ENCODE assay signal across 26 cellular contexts in genomic region chr6:148816117-148816516, GRCh38.
"Had no signal": no experiment of that assay in that cellular context is flagged by ENCODE, and none has a peak within 500 bp of the region (broad histone marks: within the 10 kb centered on the region; RNA-seq: fewer than 3 reads in every experiment).

No MANE protein-coding gene starts in this region.

- H3K9me3 ChIP-seq: lower lobe of right lung, neutrophil, psoas muscle, testis, upper lobe of right lung had no signal

- H3K27ac Mint-ChIP-seq: stimulated activated naive B cell treated with anti-CD40 and anti-IgM and Interleukin-4, amounts not matched to agents 10 μg/mL and 1 μg/mL and 100 μg/mL, for 72 hours; stimulated activated naive CD8-positive, alpha-beta T cell treated with anti-CD3 and anti-CD28 coated beads, Interleukin-15, amount 100 ng/mL, for 72 hours had no signal

- FAIRE-seq: kidney had no signal

- H3K4me3 Mint-ChIP-seq: nephron progenitor cell; stimulated activated naive B cell treated with anti-CD40 and anti-IgM and Interleukin-4, amounts not matched to agents 10 μg/mL and 1 μg/mL and 100 μg/mL, for 72 hours; stimulated activated naive CD8-positive, alpha-beta T cell treated with anti-CD3 and anti-CD28 coated beads, Interleukin-15, amount 100 ng/mL, for 72 hours had no signal

- ATAC-seq: left cardiac atrium; lower lobe of right lung; psoas muscle; sciatic nerve; stimulated activated naive CD8-positive, alpha-beta T cell treated with anti-CD3 and anti-CD28 coated beads, Interleukin-15, amount 100 ng/mL, for 72 hours; upper lobe of right lung had no signal

- H3K4me3 ChIP-seq: dorsolateral prefrontal cortex, hepatocyte, left ventricle myocardium inferior, lower lobe of right lung, psoas muscle, spleen, testis, tibial nerve, upper lobe of right lung had no signal

- H3K4me2 ChIP-seq: hepatocyte had no signal

- H3K27me3 Mint-ChIP-seq: stimulated activated naive B cell treated with anti-CD40 and anti-IgM and Interleukin-4, amounts not matched to agents 10 μg/mL and 1 μg/mL and 100 μg/mL, for 72 hours; stimulated activated naive CD8-positive, alpha-beta T cell treated with anti-CD3 and anti-CD28 coated beads, Interleukin-15, amount 100 ng/mL, for 72 hours had no signal

- H3K4me1 ChIP-seq: left ventricle myocardium inferior, lower lobe of right lung, psoas muscle, testis, upper lobe of right lung had no signal

- H3K4me1 Mint-ChIP-seq: stimulated activated naive CD8-positive, alpha-beta T cell treated with anti-CD3 and anti-CD28 coated beads, Interleukin-15, amount 100 ng/mL, for 72 hours had no signal

- H3K27me3 ChIP-seq: dorsolateral prefrontal cortex, hepatocyte, neutrophil, spleen, testis, tibial nerve, upper lobe of right lung had no signal

- H3K36me3 ChIP-seq: left ventricle myocardium inferior, lower lobe of right lung, neutrophil, spleen, tibial nerve, upper lobe of right lung had no signal

- H3K27ac ChIP-seq: dorsolateral prefrontal cortex, hepatocyte, left ventricle myocardium inferior, lower lobe of right lung, neutrophil, psoas muscle, spleen, testis, tibial nerve, upper lobe of right lung had no signal

- H2AFZ ChIP-seq: hepatocyte had no signal

- DNase-seq: cortex of kidney; dorsolateral prefrontal cortex; effector CD8-positive, alpha-beta T cell; foreskin melanocyte; head of caudate nucleus; kidney; left cardiac atrium; left ventricle myocardium inferior; lower lobe of right lung; mesenchymal stem cell; midbrain; nephron progenitor cell; psoas muscle; retina; spleen; stimulated activated CD4-positive, alpha-beta T cell treated with anti-CD3 and anti-CD28 coated beads, Interleukin-15, amount 100 ng/mL, for 24 hours; stimulated activated CD4-positive, alpha-beta T cell treated with anti-CD3 and anti-CD28 coated beads, Interleukin-1b, Interleukin-23, amount 100 ng/mL, for 48 hours; stimulated activated CD4-positive, alpha-beta T cell treated with anti-CD3 and anti-CD28 coated beads, Interleukin-4, amount 100 ng/mL, for 24 hours; stimulated activated naive B cell treated with anti-CD40 and anti-IgM and Interleukin-4, amounts not matched to agents 10 μg/mL and 1 μg/mL and 100 μg/mL, for 72 hours; stimulated activated naive CD8-positive, alpha-beta T cell treated with anti-CD3 and anti-CD28 coated beads, Interleukin-15, amount 100 ng/mL, for 72 hours; testis; upper lobe of right lung had no signal
